Comparison of ENCODE assay signal across 15 cellular contexts in genomic region chr17:43971436-43971835, GRCh38. TPM values are rescaled to one million over a fixed set of nuclear protein-coding genes. Genes with fewer than 3 reads are reported as not detected.
"Had no signal": no experiment of that assay in that cellular context is flagged by ENCODE, and none has a peak within 500 bp of the region (broad histone marks: within the 10 kb centered on the region; RNA-seq: fewer than 3 reads in every experiment).

No MANE protein-coding gene starts in this region.

RNA-seq across cellular contexts. Expression of gene PYY, which starts 17.7 kb away (rescaled TPM):
- total RNA-seq: subcutaneous adipose tissue, suprapubic skin, temporal lobe, thoracic aorta, upper lobe of right lung, ureter, urinary bladder, uterus, vagina had no signal
- polyA plus RNA-seq: urinary bladder had no signal

RNA-seq across cellular contexts. Expression of gene PPY, which starts 29.2 kb away (rescaled TPM):
- total RNA-seq: stomach, subcutaneous adipose tissue, suprapubic skin, temporal lobe, testis, thoracic aorta, thyroid gland, tibial nerve, transverse colon, upper lobe of left lung, upper lobe of right lung, ureter, urinary bladder, uterus, vagina had no signal
- polyA plus RNA-seq: stomach, urinary bladder had no signal
